13 cellular contexts compared by ENCODE assay signal in the genomic region with DNA sequence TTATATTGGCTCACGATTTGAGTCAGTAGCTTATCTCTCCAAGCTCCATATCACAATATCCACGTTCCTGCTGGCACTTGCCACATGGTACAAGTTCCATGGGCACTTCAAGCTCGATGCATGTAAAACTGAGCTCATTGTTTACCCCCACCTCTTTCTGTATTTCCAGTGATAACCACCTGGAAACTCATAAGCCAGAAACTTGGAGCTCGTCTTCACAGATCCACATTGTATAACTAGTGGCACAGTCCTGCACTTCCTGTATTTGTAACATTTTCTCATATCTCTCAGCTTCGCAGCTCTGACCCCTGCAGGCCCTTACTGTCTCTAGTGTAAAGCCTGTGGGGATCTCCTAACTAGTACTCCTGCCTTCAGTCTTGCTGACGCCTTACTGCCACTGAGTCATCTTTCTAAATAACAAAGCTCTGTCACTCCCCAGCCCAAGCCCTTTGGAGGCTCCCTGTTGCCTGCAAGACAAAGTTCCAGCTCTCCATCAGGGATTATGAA. TPM values are rescaled to one million over a fixed set of nuclear protein-coding genes. Genes with fewer than 3 reads are reported as not detected.
DNase-seq lines count a peak whose midpoint lies in the region; ATAC-seq, FAIRE-seq and TF ChIP-seq lines count a peak whose summit lies in the region.
"Had no signal": no experiment of that assay in that cellular context is flagged by ENCODE, and none has a peak within 500 bp of the region (broad histone marks: within the 10 kb centered on the region; RNA-seq: fewer than 3 reads in every experiment).

No MANE protein-coding gene starts in this region.

- no peaks in the 10 kb centered on the region for H3K79me2 ChIP-seq in endothelial cell of umbilical vein (ENCODE audit: control insufficient read depth, insufficient read depth, low read length)

- ATAC-seq in stimulated activated naive CD8-positive, alpha-beta T cell treated with anti-CD3 and anti-CD28 coated beads, Interleukin-15, amount 100 ng/mL, for 72 hours = peak; percentile 47

- H3K27ac Mint-ChIP-seq in activated naive CD4-positive, alpha-beta T cell treated with anti-CD3 and anti-CD28 coated beads for 36 hours = no peak overlapping the region
- no peak overlapping the region for H3K27ac Mint-ChIP-seq in stimulated activated naive CD8-positive, alpha-beta T cell treated with anti-CD3 and anti-CD28 coated beads, Interleukin-15, amount 100 ng/mL, for 72 hours
- no peak overlapping the region for H3K27ac Mint-ChIP-seq in chondrocyte (ENCODE audit: unreplicated experiment)

- FAIRE-seq in endothelial cell of umbilical vein (lab: Jason Lieb, UNC) = peak; percentile 64

- H2AFZ ChIP-seq in endothelial cell of umbilical vein (ENCODE audit: low read depth, low read length) = no peak overlapping the region

- H3K27me3 ChIP-seq in endothelial cell of umbilical vein (ENCODE audit: control insufficient read depth in 2 of 2, insufficient read depth in 2 of 2, low read length in 2 of 2) = peaks cover 3 to 6% of the 10 kb centered on the region in 2 experiments

- POLR2A ChIA-PET in endothelial cell of umbilical vein (lab: Charles Lee) = no interaction called here

- H3K4me3 Mint-ChIP-seq in activated naive CD4-positive, alpha-beta T cell treated with anti-CD3 and anti-CD28 coated beads for 36 hours = no peak overlapping the region
- H3K4me3 Mint-ChIP-seq in stimulated activated naive CD8-positive, alpha-beta T cell treated with anti-CD3 and anti-CD28 coated beads, Interleukin-15, amount 100 ng/mL, for 72 hours = no peak overlapping the region
- no peak overlapping the region for H3K4me3 Mint-ChIP-seq in chondrocyte (ENCODE audit: unreplicated experiment)

- peak overlapping the region; percentile 23 for H3K4me2 ChIP-seq in endothelial cell of umbilical vein (ENCODE audit: insufficient read depth, low read length)

- intact Hi-C loops in activated naive CD4-positive, alpha-beta T cell treated with anti-CD3 and anti-CD28 coated beads for 36 hours (cut with micrococcal nuclease) = loop anchor here (5.0 kb wide), 1 partner anchor 36 kb away; no protein-coding TSS in a partner anchor
- intact Hi-C loops in endothelial cell of umbilical vein (cut with micrococcal nuclease) = loop anchor here (5.0 kb wide), 1 partner anchor 61 kb away; a partner anchor contains a TSS

- no peaks in the 10 kb centered on the region for H3K9me1 ChIP-seq in endothelial cell of umbilical vein (replicated peaks; ENCODE audit: control insufficient read depth, extremely low read depth, insufficient read depth, low read length)

- H3K27ac ChIP-seq in endothelial cell of umbilical vein (ENCODE audit: insufficient read depth, low read depth, low read length) = no peak overlapping the region

- H3K36me3 ChIP-seq in endothelial cell of umbilical vein (ENCODE audit: control insufficient read depth in 2 of 2, extremely low read depth in 1 of 2, insufficient read depth in 2 of 2, low read length in 2 of 2) = no peaks in the 10 kb centered on the region

- dilution Hi-C loops in endothelial cell of umbilical vein (cut with MboI; ENCODE audit: extremely low pct_ligation_motif_present, low sequenced_read_pairs) = no loop called here

- H3K9me3 ChIP-seq in endothelial cell of umbilical vein (replicated peaks; ENCODE audit: control insufficient read depth, insufficient read depth, low read length) = no peaks in the 10 kb centered on the region

- no TSS peak for BruUV-seq in endothelial cell of umbilical vein (replicated peaks; lab: Mats Ljungman, UMichigan)

- H3K9me3 Mint-ChIP-seq in activated naive CD4-positive, alpha-beta T cell treated with anti-CD3 and anti-CD28 coated beads for 36 hours = no peaks in the 10 kb centered on the region
- no peaks in the 10 kb centered on the region for H3K9me3 Mint-ChIP-seq in stimulated activated naive CD8-positive, alpha-beta T cell treated with anti-CD3 and anti-CD28 coated beads, Interleukin-15, amount 100 ng/mL, for 72 hours
- H3K9me3 Mint-ChIP-seq in chondrocyte (ENCODE audit: low read depth) = no peaks in the 10 kb centered on the region

- DNase-seq in activated naive CD4-positive, alpha-beta T cell treated with anti-CD3 and anti-CD28 coated beads for 36 hours = peak; percentile 43
- no peak for DNase-seq in activated naive CD4-positive, alpha-beta T cell treated with Interleukin-2 at 50 U/mL for 16 hours
- DNase-seq in OCI-M2 (lab: John Stamatoyannopoulos, UW; ENCODE audit: unreplicated experiment) (peak; percentile 9), endothelial cell of umbilical vein (ENCODE audit: low read depth, low spot score) (peak; percentile 60), NCI-H510A treated with DMSO at 0.1 percent for 48 hours (lab: John Stamatoyannopoulos, UW) (no peak), chondrocyte (ENCODE audit: low spot score) (no peak), SHP77 (lab: John Stamatoyannopoulos, UW) (no peak)
- DNase-seq in stimulated activated naive CD8-positive, alpha-beta T cell treated with anti-CD3 and anti-CD28 coated beads, Interleukin-15, amount 100 ng/mL, for 72 hours = no peak
- DNase-seq: DMS 273 treated with DMSO at 0.1 percent for 48 hours; NCI-H1092 treated with DMSO at 0.1 percent for 48 hours; stimulated activated naive CD4-positive, alpha-beta T cell had no signal

- no peak for TF ChIP-seq CTCF in endothelial cell of umbilical vein (IDR thresholded peaks at IDR 0.05; ENCODE audit: extremely low read depth in 1 of 2, insufficient read depth in 1 of 2, low read depth in 1 of 2, low read length in 2 of 2)
- TF ChIP-seq CTCF in chondrocyte (IDR thresholded peaks at IDR 0.05) = no peak

- no peak overlapping the region for H3K4me3 ChIP-seq in endothelial cell of umbilical vein (replicated peaks in 1 of 3; ENCODE audit: insufficient read depth in 1 of 3, low read depth in 1 of 3, low read length in 3 of 3)

- no peaks in the 10 kb centered on the region for H4K20me1 ChIP-seq in endothelial cell of umbilical vein (replicated peaks; ENCODE audit: control insufficient read depth, extremely low read depth, insufficient read depth, low read length)

- no peak for TF ChIP-seq POLR2A in endothelial cell of umbilical vein (IDR thresholded peaks at IDR 0.05; ENCODE audit: low read depth, low read length)

- peaks cover 14% of the 10 kb centered on the region for H3K36me3 Mint-ChIP-seq in activated naive CD4-positive, alpha-beta T cell treated with anti-CD3 and anti-CD28 coated beads for 36 hours (ENCODE audit: low read depth)
- H3K36me3 Mint-ChIP-seq in chondrocyte (ENCODE audit: low read depth) = peaks cover 3% of the 10 kb centered on the region

- CTCF ChIA-PET in activated naive CD4-positive, alpha-beta T cell treated with anti-CD3 and anti-CD28 coated beads for 36 hours (lab: Charles Lee) = interaction anchor here (0.8 to 1.2 kb wide), 3 partner anchors 9 to 113 kb away, joined by 3 to 4 read pairs (median 3); no protein-coding TSS in a partner anchor
- CTCF ChIA-PET in endothelial cell of umbilical vein (lab: Charles Lee) = interaction anchor here (0.8 to 3.6 kb wide), 7 partner anchors 9 to 155 kb away, joined by 3 to 22 read pairs (median 4); a partner anchor contains a TSS

- H3K9ac ChIP-seq in endothelial cell of umbilical vein (replicated peaks; ENCODE audit: extremely low read depth, insufficient read depth, low read length) = no peak overlapping the region

- H3K27me3 Mint-ChIP-seq in activated naive CD4-positive, alpha-beta T cell treated with anti-CD3 and anti-CD28 coated beads for 36 hours (ENCODE audit: low read depth) = no peaks in the 10 kb centered on the region
- H3K27me3 Mint-ChIP-seq in stimulated activated naive CD8-positive, alpha-beta T cell treated with anti-CD3 and anti-CD28 coated beads, Interleukin-15, amount 100 ng/mL, for 72 hours = no peaks in the 10 kb centered on the region
- H3K27me3 Mint-ChIP-seq in chondrocyte (ENCODE audit: low read depth) = peaks cover 12% of the 10 kb centered on the region

- peaks cover 26% of the 10 kb centered on the region for H3K4me1 Mint-ChIP-seq in activated naive CD4-positive, alpha-beta T cell treated with anti-CD3 and anti-CD28 coated beads for 36 hours (ENCODE audit: low read depth)
- peaks cover 18% of the 10 kb centered on the region for H3K4me1 Mint-ChIP-seq in stimulated activated naive CD8-positive, alpha-beta T cell treated with anti-CD3 and anti-CD28 coated beads, Interleukin-15, amount 100 ng/mL, for 72 hours
- peaks cover 7% of the 10 kb centered on the region for H3K4me1 Mint-ChIP-seq in chondrocyte (ENCODE audit: low read depth)

- peaks cover 19% of the 10 kb centered on the region for H3K4me1 ChIP-seq in endothelial cell of umbilical vein (ENCODE audit: control insufficient read depth, extremely low read depth, insufficient read depth, low read length)

RNA-seq across cellular contexts. Expression of a gene that starts 6.5 kb away (rescaled TPM):
- total RNA-seq in activated naive CD4-positive, alpha-beta T cell treated with anti-CD3 and anti-CD28 coated beads for 36 hours = 1 to 10 TPM; 2.3 to 2.7 TPM
- total RNA-seq in endothelial cell of umbilical vein (0.18 TPM in 1 of 2 replicates, not detected in the other), chondrocyte (not detected in 3 replicates)
- 0.05 TPM in 1 of 2 replicates, not detected in the other for polyA plus RNA-seq in endothelial cell of umbilical vein
- not detected in 2 replicates for polyA plus RNA-seq in endothelial cell of umbilical vein (2011; cell fraction: cytosol; rRNA removed)
- not detected in 2 replicates for polyA plus RNA-seq in endothelial cell of umbilical vein (2011; cell fraction: nucleus; rRNA removed)
- 0.19 and 0.26 TPM in 2 replicates for polyA plus RNA-seq in endothelial cell of umbilical vein (2012)
- polyA minus RNA-seq in endothelial cell of umbilical vein = not detected in 2 replicates
- polyA minus RNA-seq in endothelial cell of umbilical vein (2011; cell fraction: cytosol; rRNA and poly(A)+ RNA removed) = not detected
- polyA minus RNA-seq in endothelial cell of umbilical vein (2011; cell fraction: nucleus; rRNA and poly(A)+ RNA removed) = not detected in 2 replicates
- total RNA-seq: fibroblast of lung had no signal
- polyA plus RNA-seq: fibroblast of lung had no signal

RNA-seq across cellular contexts. Expression of a gene that starts 7.4 kb away (rescaled TPM):
- not detected for total RNA-seq in activated naive CD4-positive, alpha-beta T cell treated with anti-CD3 and anti-CD28 coated beads for 36 hours
- total RNA-seq in endothelial cell of umbilical vein (not detected in 2 replicates), chondrocyte (not detected in 3 replicates)
- polyA plus RNA-seq in endothelial cell of umbilical vein = not detected in 2 replicates
- not detected in 2 replicates for polyA plus RNA-seq in endothelial cell of umbilical vein (2011; cell fraction: cytosol; rRNA removed)
- not detected in 2 replicates for polyA plus RNA-seq in endothelial cell of umbilical vein (2011; cell fraction: nucleus; rRNA removed)
- polyA plus RNA-seq in endothelial cell of umbilical vein (2012) = 0.37 TPM in 1 of 2 replicates, not detected in the other
- polyA minus RNA-seq in endothelial cell of umbilical vein = not detected in 2 replicates
- polyA minus RNA-seq in endothelial cell of umbilical vein (2011; cell fraction: cytosol; rRNA and poly(A)+ RNA removed) = 3.1 TPM
- polyA minus RNA-seq in endothelial cell of umbilical vein (2011; cell fraction: nucleus; rRNA and poly(A)+ RNA removed) = not detected in 2 replicates
- total RNA-seq: fibroblast of lung, omental fat pad had no signal
- polyA plus RNA-seq: fibroblast of lung had no signal

RNA-seq across cellular contexts. Expression of a gene that starts 14.5 kb away (rescaled TPM):
- 1 to 10 TPM; 1.4 to 1.6 TPM for total RNA-seq in activated naive CD4-positive, alpha-beta T cell treated with anti-CD3 and anti-CD28 coated beads for 36 hours
- not detected in 2 replicates for total RNA-seq in endothelial cell of umbilical vein
- not detected in 2 replicates for polyA plus RNA-seq in endothelial cell of umbilical vein
- polyA plus RNA-seq in endothelial cell of umbilical vein (2011; cell fraction: cytosol; rRNA removed) = not detected in 2 replicates
- polyA plus RNA-seq in endothelial cell of umbilical vein (2011; cell fraction: nucleus; rRNA removed) = not detected in 2 replicates
- polyA plus RNA-seq in endothelial cell of umbilical vein (2012) = not detected in 2 replicates
- polyA minus RNA-seq in endothelial cell of umbilical vein = not detected in 2 replicates
- 7.6 TPM for polyA minus RNA-seq in endothelial cell of umbilical vein (2011; cell fraction: cytosol; rRNA and poly(A)+ RNA removed)
- not detected in 2 replicates for polyA minus RNA-seq in endothelial cell of umbilical vein (2011; cell fraction: nucleus; rRNA and poly(A)+ RNA removed)
- total RNA-seq in chondrocyte = not detected in 3 replicates
- polyA plus RNA-seq: fibroblast of lung had no signal

RNA-seq across cellular contexts. Expression of a gene that starts 40.9 kb away (rescaled TPM):
- under 1 TPM in 1 of 2 experiments, not detected in 1; 0.07 TPM for total RNA-seq in activated naive CD4-positive, alpha-beta T cell treated with anti-CD3 and anti-CD28 coated beads for 36 hours
- total RNA-seq in endothelial cell of umbilical vein = not detected in 2 replicates
- not detected in 2 replicates for polyA plus RNA-seq in endothelial cell of umbilical vein
- polyA plus RNA-seq in endothelial cell of umbilical vein (2011; cell fraction: cytosol; rRNA removed) = not detected in 2 replicates
- polyA plus RNA-seq in endothelial cell of umbilical vein (2011; cell fraction: nucleus; rRNA removed) = not detected in 2 replicates
- polyA plus RNA-seq in endothelial cell of umbilical vein (2012) = not detected in 2 replicates
- polyA minus RNA-seq in endothelial cell of umbilical vein = not detected in 2 replicates
- polyA minus RNA-seq in endothelial cell of umbilical vein (2011; cell fraction: cytosol; rRNA and poly(A)+ RNA removed) = not detected
- polyA minus RNA-seq in endothelial cell of umbilical vein (2011; cell fraction: nucleus; rRNA and poly(A)+ RNA removed) = not detected in 2 replicates
- not detected in 3 replicates for total RNA-seq in chondrocyte
- total RNA-seq: fibroblast of lung had no signal
- polyA plus RNA-seq: fibroblast of lung had no signal

RNA-seq across cellular contexts. Expression of a gene that starts 55.8 kb away (rescaled TPM):
- 10 to 100 TPM; 22.0 to 22.5 TPM for total RNA-seq in activated naive CD4-positive, alpha-beta T cell treated with anti-CD3 and anti-CD28 coated beads for 36 hours
- total RNA-seq in endothelial cell of umbilical vein (9.3 and 9.6 TPM in 2 replicates), chondrocyte (4.7 to 6.8 TPM (median 6.4 TPM) in 3 replicates)
- 3.0 and 3.9 TPM in 2 replicates for polyA plus RNA-seq in endothelial cell of umbilical vein
- polyA plus RNA-seq in endothelial cell of umbilical vein (2011; cell fraction: cytosol; rRNA removed) = 4.3 and 4.4 TPM in 2 replicates
- 6.8 and 6.9 TPM in 2 replicates for polyA plus RNA-seq in endothelial cell of umbilical vein (2011; cell fraction: nucleus; rRNA removed)
- 6.3 and 7.2 TPM in 2 replicates for polyA plus RNA-seq in endothelial cell of umbilical vein (2012)
- 6.2 TPM in 2 replicates for polyA minus RNA-seq in endothelial cell of umbilical vein
- 0.82 TPM for polyA minus RNA-seq in endothelial cell of umbilical vein (2011; cell fraction: cytosol; rRNA and poly(A)+ RNA removed)
- 3.1 and 3.3 TPM in 2 replicates for polyA minus RNA-seq in endothelial cell of umbilical vein (2011; cell fraction: nucleus; rRNA and poly(A)+ RNA removed)

Comparison
In these comparisons a context has a peak if more than half of its experiments do, and no peak if none do; other contexts are left out.
1. DNase-seq: peak in activated naive CD4-positive, alpha-beta T cell treated with anti-CD3 and anti-CD28 coated beads for 36 hours (single experiment), OCI-M2 (single experiment) and endothelial cell of umbilical vein (single experiment); none in activated naive CD4-positive, alpha-beta T cell treated with Interleukin-2 at 50 U/mL for 16 hours (single experiment), stimulated activated naive CD8-positive, alpha-beta T cell treated with anti-CD3 and anti-CD28 coated beads, Interleukin-15, amount 100 ng/mL, for 72 hours (0 of 2), NCI-H510A treated with DMSO at 0.1 percent for 48 hours (single experiment), chondrocyte (single experiment) and SHP77 (0 of 2).